14 cellular contexts compared by ENCODE assay signal in genomic region chr16:13767215-13767614, GRCh38.
A peak's percentile ranks its signal among the peaks of the same experiment; 100 is the strongest.
DNase-seq lines count a peak whose midpoint lies in the region; ATAC-seq and TF ChIP-seq lines count a peak whose summit lies in the region.
"Had no signal": no experiment of that assay in that cellular context is flagged by ENCODE, and none has a peak within 500 bp of the region (broad histone marks: within the 10 kb centered on the region; RNA-seq: fewer than 3 reads in every experiment).

No MANE protein-coding gene starts in this region.

- H3K9me3 Mint-ChIP-seq in activated T-cell treated with anti-CD3 and anti-CD28 coated beads, Interleukin-2, amount 50 U/mL, for 4 hours, result no peaks in the 10 kb centered on the region
- H3K9me3 Mint-ChIP-seq: activated T-helper 17 cell treated with anti-CD3 and anti-CD28 coated beads, Interleukin-2, amount 50 U/mL, for 72 hours had no signal

- no peaks in the 10 kb centered on the region for H3K36me3 ChIP-seq in HCT116 (ENCODE audit: control insufficient read depth in 1 of 2, insufficient read depth in 2 of 2, low read length in 2 of 2)
- no peaks in the 10 kb centered on the region for H3K36me3 ChIP-seq in body of pancreas (replicated peaks in 1 of 2; ENCODE audit: insufficient read depth in 1 of 2, low read depth in 2 of 2)
- no peaks in the 10 kb centered on the region for H3K36me3 ChIP-seq in right lobe of liver
- H3K36me3 ChIP-seq: BE2C, upper lobe of right lung had no signal

- no peaks in the 10 kb centered on the region for H3K36me3 Mint-ChIP-seq in activated T-cell treated with anti-CD3 and anti-CD28 coated beads, Interleukin-2, amount 50 U/mL, for 4 hours (ENCODE audit: insufficient read depth)

- no peak for TF ChIP-seq POLR2A in HCT116 (IDR thresholded peaks at IDR 0.05; ENCODE audit: borderline replicate concordance, extremely low read depth, insufficient read depth, insufficient read length)
- TF ChIP-seq POLR2A in body of pancreas (IDR thresholded peaks at IDR 0.05), result no peak
- TF ChIP-seq POLR2A in right lobe of liver (IDR thresholded peaks at IDR 0.05), result no peak

- TF ChIP-seq CTCF in HCT116 (IDR thresholded peaks at IDR 0.05 in 2 of 3, conservative IDR thresholded peaks at IDR 0.05 in 1 of 3; ENCODE audit: borderline replicate concordance in 1 of 3, insufficient read depth in 1 of 3, low read depth in 2 of 3, low read length in 2 of 3), result no peak
- TF ChIP-seq CTCF in body of pancreas (IDR thresholded peaks at IDR 0.05), result peak in 5 of 7 experiments; percentile 16 to 52 (median 42)
- TF ChIP-seq CTCF in right lobe of liver (IDR thresholded peaks at IDR 0.05), result peak; percentile 13 to 26 (median 20)

- no peak overlapping the region for H2AFZ ChIP-seq in HCT116 (ENCODE audit: low read depth, low read length, poor library complexity, severe bottlenecking)

- TF ChIP-seq RAD21 in HCT116 (IDR thresholded peaks at IDR 0.05; ENCODE audit: low read depth), result peak; percentile 8; the same call in 1 of the 2 replicates

- in situ Hi-C loops in ACHN (cut with HindIII; ENCODE audit: low pct_ligation_motif_present, low pct_unique_long_range_greater_than_20kb, low sequenced_read_pairs), result no loop called here

- DNase-seq in ACHN (peak; percentile 19), HCT116 (ENCODE audit: low read depth, low spot score) (no peak), body of pancreas (no peak), right lobe of liver (no peak), hepatic stellate cell (ENCODE audit: low spot score) (no peak), HuH-7 (ENCODE audit: low spot score) (no peak)
- no peak for DNase-seq in activated T-cell treated with anti-CD3 and anti-CD28 coated beads, Interleukin-2, amount 50 U/mL, for 4 hours
- DNase-seq in activated CD4-positive, alpha-beta T cell treated with anti-CD3 and anti-CD28 coated beads, Interleukin-2, amount 50 U/mL, for 4 hours, result no peak
- DNase-seq: BE2C, cerebellar nuclear complex, NCI-H2029, upper lobe of right lung had no signal

- H3K9me3 ChIP-seq in HCT116 (ENCODE audit: control insufficient read depth in 1 of 2, insufficient read depth in 1 of 2, low read depth in 1 of 2, low read length in 2 of 2) (no peaks in the 10 kb centered on the region), body of pancreas (no peaks in the 10 kb centered on the region), right lobe of liver (no peaks in the 10 kb centered on the region)
- H3K9me3 ChIP-seq: BE2C, upper lobe of right lung had no signal

- no peaks in the 10 kb centered on the region for H4K20me1 ChIP-seq in HCT116 (ENCODE audit: insufficient read depth)

- H3K27ac ChIP-seq in HCT116 (ENCODE audit: low read depth, low read length), result no peak overlapping the region
- no peak overlapping the region for H3K27ac ChIP-seq in body of pancreas
- no peak overlapping the region for H3K27ac ChIP-seq in right lobe of liver
- H3K27ac ChIP-seq: upper lobe of right lung had no signal

- H3K27me3 ChIP-seq in HCT116 (ENCODE audit: insufficient read depth, low read length) (peaks cover 9% of the 10 kb centered on the region; the same call in 1 of the 2 replicates), body of pancreas (no peaks in the 10 kb centered on the region), right lobe of liver (no peaks in the 10 kb centered on the region)
- H3K27me3 ChIP-seq: BE2C, upper lobe of right lung had no signal

- RAD21 ChIA-PET in HCT116 (lab: Charles Lee; ENCODE audit: low non-redundant PET in 1 of 2, low total read pairs in 2 of 2, uncharacterized antibody in 2 of 2, unreplicated experiment in 2 of 2), result no interaction called here

- H3K4me3 Mint-ChIP-seq in activated T-cell treated with anti-CD3 and anti-CD28 coated beads, Interleukin-2, amount 50 U/mL, for 4 hours, result no peak overlapping the region
- H3K4me3 Mint-ChIP-seq: activated T-helper 17 cell treated with anti-CD3 and anti-CD28 coated beads, Interleukin-2, amount 50 U/mL, for 72 hours had no signal

- CTCF ChIA-PET in HCT116 (lab: Charles Lee), result interaction anchor here (0.7 kb wide), 1 partner anchor 116 kb away, joined by 3 read pairs; no protein-coding TSS in a partner anchor

- H3K9ac ChIP-seq in HCT116 (ENCODE audit: low read length), result no peak overlapping the region

- intact Hi-C loops in HCT116 (cut with micrococcal nuclease), result no loop called here
- intact Hi-C loops in body of pancreas (cut with DNase I), result no loop called here
- intact Hi-C loops in right lobe of liver (cut with DNase I), result no loop called here

- POLR2A ChIA-PET in HCT116 (lab: Charles Lee), result interaction anchor here (0.6 kb wide), 1 partner anchor 1818 kb away, joined by 3 read pairs; no protein-coding TSS in a partner anchor

- ATAC-seq in HCT116, result no peak
- peak; percentile 48 for ATAC-seq in body of pancreas
- ATAC-seq in right lobe of liver, result peak in 3 of 4 donors; percentile 46 to 79 (median 49)
- ATAC-seq in activated T-cell treated with anti-CD3 and anti-CD28 coated beads, Interleukin-2, amount 50 U/mL, for 4 hours, result no peak
- ATAC-seq: activated T-helper 17 cell treated with anti-CD3 and anti-CD28 coated beads, Interleukin-2, amount 50 U/mL, for 72 hours; upper lobe of right lung had no signal

- BruUV-seq in HCT116 (replicated peaks; lab: Mats Ljungman, UMichigan), result no TSS peak

- H3K79me2 ChIP-seq in HCT116 (ENCODE audit: insufficient read depth, low read length), result no peaks in the 10 kb centered on the region

- peaks cover 3% of the 10 kb centered on the region for H3K27me3 Mint-ChIP-seq in activated T-cell treated with anti-CD3 and anti-CD28 coated beads, Interleukin-2, amount 50 U/mL, for 4 hours (ENCODE audit: low read depth)

- 23 to 32% methylated on average over 7 of the region's 7 CpGs for WGBS in body of pancreas, 2 donors
- 34% methylated on average over 7 of the region's 7 CpGs for WGBS in right lobe of liver (ENCODE audit: insufficient coverage, low coverage, low lambda C conversion rate, missing lambda C conversion rate)

- no peak overlapping the region for H3K4me2 ChIP-seq in HCT116 (ENCODE audit: low read length)

- H3K9me2 ChIP-seq in HCT116 (ENCODE audit: insufficient read depth), result no peaks in the 10 kb centered on the region

- no peaks in the 10 kb centered on the region for H3K4me1 Mint-ChIP-seq in activated T-cell treated with anti-CD3 and anti-CD28 coated beads, Interleukin-2, amount 50 U/mL, for 4 hours (ENCODE audit: low read depth)
- H3K4me1 Mint-ChIP-seq: activated T-helper 17 cell treated with anti-CD3 and anti-CD28 coated beads, Interleukin-2, amount 50 U/mL, for 72 hours had no signal

- H3K4me3 ChIP-seq in HCT116 (replicated peaks in 1 of 2; ENCODE audit: low read depth in 1 of 2, low read length in 2 of 2), result no peak overlapping the region
- no peak overlapping the region for H3K4me3 ChIP-seq in body of pancreas
- no peak overlapping the region for H3K4me3 ChIP-seq in right lobe of liver
- H3K4me3 ChIP-seq: lung, upper lobe of right lung had no signal

- H3K4me1 ChIP-seq in HCT116 (ENCODE audit: control insufficient read depth in 1 of 2, insufficient read depth in 2 of 2, low read length in 2 of 2), result no peaks in the 10 kb centered on the region
- no peaks in the 10 kb centered on the region for H3K4me1 ChIP-seq in body of pancreas
- H3K4me1 ChIP-seq in right lobe of liver, result no peaks in the 10 kb centered on the region
- H3K4me1 ChIP-seq: BE2C, upper lobe of right lung had no signal

TF ChIP-seq in HCT116, 20 proteins besides CTCF, POLR2A, EP300 and RAD21 (continues in another document):
- TF ChIP-seq SRF (IDR thresholded peaks at IDR 0.05; ENCODE audit: low read depth), result no peak
- no peak for TF ChIP-seq ATF3 (IDR thresholded peaks at IDR 0.05)
- TF ChIP-seq MAX (IDR thresholded peaks at IDR 0.05), result no peak
- no peak for TF ChIP-seq REST (IDR thresholded peaks at IDR 0.05; ENCODE audit: low read depth)
- TF ChIP-seq YY1 (IDR thresholded peaks at IDR 0.05; ENCODE audit: extremely low read depth, insufficient replicate concordance, low read depth, low read length), result no peak
- no peak for TF ChIP-seq ZFX (IDR thresholded peaks at IDR 0.05)
- TF ChIP-seq SP1 (IDR thresholded peaks at IDR 0.05; ENCODE audit: low read depth), result no peak
- no peak for TF ChIP-seq ZNF274 (IDR thresholded peaks at IDR 0.05; ENCODE audit: low read depth, low read length)
- TF ChIP-seq CEBPB (IDR thresholded peaks at IDR 0.05; ENCODE audit: low read depth), result no peak
- TF ChIP-seq EZH2phosphoT487 (IDR thresholded peaks at IDR 0.05; ENCODE audit: borderline replicate concordance), result no peak
- TF ChIP-seq JUND (IDR thresholded peaks at IDR 0.05), result no peak
- no peak for TF ChIP-seq CBX3 (IDR thresholded peaks at IDR 0.05; ENCODE audit: low read depth)
- no peak for TF ChIP-seq TCF7L2 (IDR thresholded peaks at IDR 0.05; ENCODE audit: borderline replicate concordance, extremely low read depth, insufficient read depth, insufficient read length)

Comparison
In these comparisons a context has a peak if more than half of its experiments do, and no peak if none do; other contexts are left out.
1. ATAC-seq: peak in body of pancreas (single experiment) and right lobe of liver (3 of 4); none in HCT116 (single experiment) and activated T-cell treated with anti-CD3 and anti-CD28 coated beads, Interleukin-2, amount 50 U/mL, for 4 hours (0 of 2).
2. CTCF ChIP-seq: peak in body of pancreas (5 of 7) and right lobe of liver (4 of 4); none in HCT116 (0 of 3).